ENCODE assay signal across 9 cellular contexts in genomic region chr11:9802291-9802861, GRCh38.
DNase-seq lines count a peak whose midpoint lies in the region; ATAC-seq, FAIRE-seq and TF ChIP-seq lines count a peak whose summit lies in the region.
"Had no signal": no experiment of that assay in that cellular context is flagged by ENCODE, and none has a peak within 500 bp of the region (broad histone marks: within the 10 kb centered on the region; RNA-seq: fewer than 3 reads in every experiment).

No MANE protein-coding gene starts in this region.

- H3K4me2 ChIP-seq in keratinocyte (ENCODE audit: control insufficient read depth, extremely low read depth, insufficient read depth, low read depth, low read length): peak overlapping the region; percentile 67

- H3K9me1 ChIP-seq in keratinocyte (ENCODE audit: control insufficient read depth, extremely low read depth, insufficient read depth, low read length): no peaks in the 10 kb centered on the region

- TF ChIP-seq CTCF in A673 (conservative IDR thresholded peaks at IDR 0.05; ENCODE audit: low read depth, low read length) (no peak), MCF 10A (IDR thresholded peaks at IDR 0.05; ENCODE audit: unreplicated experiment) (no peak), keratinocyte (optimal IDR thresholded peaks at IDR 0.05 in 1 of 3, IDR thresholded peaks at IDR 0.05 in 1 of 3, conservative IDR thresholded peaks at IDR 0.05 in 1 of 3; ENCODE audit: extremely low read depth in 1 of 3, insufficient read depth in 2 of 3, low read length in 3 of 3) (no peak)

- H3K9ac ChIP-seq in HUES6 (ENCODE audit: low read length) (peak overlapping the region; percentile 72), keratinocyte (ENCODE audit: control insufficient read depth, extremely low read depth, insufficient read depth, low read length) (peak overlapping the region; percentile 68)

- H3K9me3 ChIP-seq in A673 (ENCODE audit: low read depth, low read length, poor library complexity, severe bottlenecking) (no peaks in the 10 kb centered on the region), HUES6 (ENCODE audit: control insufficient read depth, insufficient read depth, low read depth, low read length) (no peaks in the 10 kb centered on the region), keratinocyte (ENCODE audit: control insufficient read depth, low read depth, low read length) (no peaks in the 10 kb centered on the region)

- H3K79me2 ChIP-seq in keratinocyte (ENCODE audit: control insufficient read depth, insufficient read depth, low read length): no peaks in the 10 kb centered on the region

- no peak for ATAC-seq in stimulated activated naive CD8-positive, alpha-beta T cell treated with anti-CD3 and anti-CD28 coated beads, Interleukin-15, amount 100 ng/mL, for 72 hours
- ATAC-seq in GM21723 (IDR thresholded peaks at IDR 0.05; ENCODE audit: unreplicated experiment): no peak

- dilution Hi-C loops in keratinocyte (cut with MboI; ENCODE audit: extremely low pct_ligation_motif_present, low sequenced_read_pairs): no loop called here

- CTCF ChIA-PET in A673 (lab: Charles Lee) (no interaction called here), MCF 10A (lab: Yijun Ruan, JAX) (interaction anchor here (0.9 to 1.9 kb wide), 6 partner anchors 11 to 507 kb away, joined by 3 to 6 read pairs (median 4); no protein-coding TSS in a partner anchor)

- peak overlapping the region; percentile 75 for H2AFZ ChIP-seq in keratinocyte (ENCODE audit: control insufficient read depth, low read length)

- no peaks in the 10 kb centered on the region for H3K9me3 Mint-ChIP-seq in MCF 10A (ENCODE audit: unreplicated experiment)
- H3K9me3 Mint-ChIP-seq in stimulated activated naive CD8-positive, alpha-beta T cell treated with anti-CD3 and anti-CD28 coated beads, Interleukin-15, amount 100 ng/mL, for 72 hours: no peaks in the 10 kb centered on the region

- H3K4me3 ChIP-seq in A673 (ENCODE audit: low read depth, low read length, poor library complexity, severe bottlenecking): no peak overlapping the region
- no peak overlapping the region for H3K4me3 ChIP-seq in HUES6 (ENCODE audit: low read depth, low read length)
- H3K4me3 ChIP-seq in keratinocyte (ENCODE audit: control insufficient read depth in 2 of 3, extremely low read depth in 1 of 3, insufficient read depth in 2 of 3, low read depth in 1 of 3, low read length in 3 of 3): no peak overlapping the region

- peak overlapping the region; percentile 89 for H3K27ac ChIP-seq in A673 (ENCODE audit: low read depth, low read length, poor library complexity, severe bottlenecking)
- peak overlapping the region; percentile 94 for H3K27ac ChIP-seq in HUES6 (ENCODE audit: low read depth, low read length)
- H3K27ac ChIP-seq in keratinocyte (ENCODE audit: control insufficient read depth, insufficient read depth, low read length): peak overlapping the region; percentile 94

- H3K36me3 Mint-ChIP-seq in MCF 10A (ENCODE audit: insufficient read depth, unreplicated experiment): peaks cover 24% of the 10 kb centered on the region

- H3K4me1 Mint-ChIP-seq in MCF 10A (ENCODE audit: insufficient read depth, unreplicated experiment): peaks cover 12% of the 10 kb centered on the region
- peaks cover 10% of the 10 kb centered on the region for H3K4me1 Mint-ChIP-seq in stimulated activated naive CD8-positive, alpha-beta T cell treated with anti-CD3 and anti-CD28 coated beads, Interleukin-15, amount 100 ng/mL, for 72 hours

- intact Hi-C loops in A673 (cut with micrococcal nuclease; ENCODE audit: unreplicated experiment) (no loop called here), MCF 10A (cut with micrococcal nuclease) (no loop called here)

- no peaks in the 10 kb centered on the region for H4K20me1 ChIP-seq in keratinocyte (ENCODE audit: control insufficient read depth, extremely low read depth, insufficient read depth, low read length)

- FAIRE-seq in keratinocyte (lab: Jason Lieb, UNC): peak; percentile 78

- BruUV-seq in A673 (replicated peaks; lab: Mats Ljungman, UMichigan) (no TSS peak), MCF 10A (replicated peaks; lab: Mats Ljungman, UMichigan) (TSS peak; percentile 95)

- POLR2A ChIA-PET in A673 (lab: Charles Lee; ENCODE audit: low non-redundant PET) (no interaction called here), MCF 10A (lab: Yijun Ruan, JAX) (interaction anchor here (0.6 to 8.5 kb wide), 22 partner anchors 8 to 685 kb away, joined by 3 to 69 read pairs (median 5); partner anchors contain the start of genes ADM and ZNF143)

- H3K27me3 Mint-ChIP-seq in MCF 10A (ENCODE audit: insufficient read depth, unreplicated experiment): no peaks in the 10 kb centered on the region
- H3K27me3 Mint-ChIP-seq in stimulated activated naive CD8-positive, alpha-beta T cell treated with anti-CD3 and anti-CD28 coated beads, Interleukin-15, amount 100 ng/mL, for 72 hours: no peaks in the 10 kb centered on the region

- H3K4me3 Mint-ChIP-seq in MCF 10A (ENCODE audit: unreplicated experiment): peak overlapping the region; percentile 6
- H3K4me3 Mint-ChIP-seq in stimulated activated naive CD8-positive, alpha-beta T cell treated with anti-CD3 and anti-CD28 coated beads, Interleukin-15, amount 100 ng/mL, for 72 hours: no peak overlapping the region

- DNase-seq in A673 (ENCODE audit: low spot score): peak; percentile 20
- peak; percentile 38 for DNase-seq in MCF 10A (ENCODE audit: unreplicated experiment)
- DNase-seq in keratinocyte (ENCODE audit: low read depth, low spot score): peak; percentile 30
- no peak for DNase-seq in stimulated activated naive CD8-positive, alpha-beta T cell treated with anti-CD3 and anti-CD28 coated beads, Interleukin-15, amount 100 ng/mL, for 72 hours
- no peak for DNase-seq in putamen (ENCODE audit: low spot score)
- no peak for DNase-seq in dermis blood vessel endothelial cell
- DNase-seq: COR-L47 had no signal

- H3K36me3 ChIP-seq in A673 (ENCODE audit: insufficient read depth, low read length, poor library complexity, severe bottlenecking) (no peaks in the 10 kb centered on the region), HUES6 (ENCODE audit: control insufficient read depth, insufficient read depth, low read length) (peaks cover 6% of the 10 kb centered on the region; the same call in 1 of the 2 replicates), keratinocyte (ENCODE audit: control insufficient read depth in 2 of 2, extremely low read depth in 1 of 2, insufficient read depth in 2 of 2, low read length in 2 of 2) (peaks cover 2 to 4% of the 10 kb centered on the region in 2 experiments)

- no peaks in the 10 kb centered on the region for H3K27me3 ChIP-seq in A673 (replicated peaks; ENCODE audit: insufficient read depth, low read depth, low read length, poor library complexity)
- H3K27me3 ChIP-seq in HUES6 (ENCODE audit: control insufficient read depth, insufficient read depth, low read length): no peaks in the 10 kb centered on the region
- H3K27me3 ChIP-seq in keratinocyte (ENCODE audit: control insufficient read depth, extremely low read depth, insufficient read depth, low read length): no peaks in the 10 kb centered on the region

- H3K4me1 ChIP-seq in A673 (ENCODE audit: insufficient read depth, low read length, poor library complexity, severe bottlenecking): peaks cover 23% of the 10 kb centered on the region
- peaks cover 23% of the 10 kb centered on the region for H3K4me1 ChIP-seq in HUES6 (ENCODE audit: control insufficient read depth, insufficient read depth, low read length)
- peaks cover 26% of the 10 kb centered on the region for H3K4me1 ChIP-seq in keratinocyte (ENCODE audit: control insufficient read depth, extremely low read depth, insufficient read depth, low read length)

- peak overlapping the region; percentile 97 for H3K27ac Mint-ChIP-seq in MCF 10A (ENCODE audit: low read depth, unreplicated experiment)
- peak overlapping the region in 1 of 2 donors; percentile 47 for H3K27ac Mint-ChIP-seq in stimulated activated naive CD8-positive, alpha-beta T cell treated with anti-CD3 and anti-CD28 coated beads, Interleukin-15, amount 100 ng/mL, for 72 hours

Comparison
In these comparisons a context has a peak if more than half of its experiments do, and no peak if none do; other contexts are left out.
1. DNase-seq: peak in A673 (single experiment), MCF 10A (single experiment) and keratinocyte (single experiment); none in stimulated activated naive CD8-positive, alpha-beta T cell treated with anti-CD3 and anti-CD28 coated beads, Interleukin-15, amount 100 ng/mL, for 72 hours (0 of 2), putamen (single experiment) and dermis blood vessel endothelial cell (single experiment).
2. Peak in every context shown above with its lines, with median percentiles within 50 percentile points of each other: H3K27ac ChIP-seq.